ENCODE assay signal across 1 cellular context in genomic region chr1:31877544-31877943, GRCh38.
TF ChIP-seq lines count a peak whose summit lies in the region.

No MANE protein-coding gene starts in this region.

TF ChIP-seq in H1, 55 proteins besides CTCF, POLR2A, EP300 and RAD21 (continued from another document):
- no peak for TF ChIP-seq ATF3 (IDR thresholded peaks at IDR 0.05; ENCODE audit: insufficient read depth, low read depth, low read length)
- no peak for TF ChIP-seq POU5F1 (IDR thresholded peaks at IDR 0.05; ENCODE audit: low read depth, low read length)
- no peak for TF ChIP-seq CHD1 (IDR thresholded peaks at IDR 0.05; ENCODE audit: low read depth, low read length)
- no peak for TF ChIP-seq ZNF274 (IDR thresholded peaks at IDR 0.05; ENCODE audit: borderline replicate concordance, extremely low read depth, low read length)
- TF ChIP-seq RFX5 (IDR thresholded peaks at IDR 0.05; ENCODE audit: borderline replicate concordance, low read depth, low read length): no peak
- no peak for TF ChIP-seq NRF1 (IDR thresholded peaks at IDR 0.05; ENCODE audit: low read depth, low read length)
- no peak for TF ChIP-seq CHD2 (IDR thresholded peaks at IDR 0.05; ENCODE audit: low read length)
- no peak for TF ChIP-seq SAP30 (IDR thresholded peaks at IDR 0.05; ENCODE audit: insufficient read depth, insufficient replicate concordance, low read length)
- no peak for TF ChIP-seq JUN (IDR thresholded peaks at IDR 0.05; ENCODE audit: low read depth, low read length)
- TF ChIP-seq, protein P1, sequence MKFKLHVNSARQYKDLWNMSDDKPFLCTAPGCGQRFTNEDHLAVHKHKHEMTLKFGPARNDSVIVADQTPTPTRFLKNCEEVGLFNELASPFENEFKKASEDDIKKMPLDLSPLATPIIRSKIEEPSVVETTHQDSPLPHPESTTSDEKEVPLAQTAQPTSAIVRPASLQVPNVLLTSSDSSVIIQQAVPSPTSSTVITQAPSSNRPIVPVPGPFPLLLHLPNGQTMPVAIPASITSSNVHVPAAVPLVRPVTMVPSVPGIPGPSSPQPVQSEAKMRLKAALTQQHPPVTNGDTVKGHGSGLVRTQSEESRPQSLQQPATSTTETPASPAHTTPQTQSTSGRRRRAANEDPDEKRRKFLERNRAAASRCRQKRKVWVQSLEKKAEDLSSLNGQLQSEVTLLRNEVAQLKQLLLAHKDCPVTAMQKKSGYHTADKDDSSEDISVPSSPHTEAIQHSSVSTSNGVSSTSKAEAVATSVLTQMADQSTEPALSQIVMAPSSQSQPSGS (IDR thresholded peaks at IDR 0.05; ENCODE audit: low read length): no peak
- TF ChIP-seq EGR1 (IDR thresholded peaks at IDR 0.05; ENCODE audit: borderline replicate concordance, low read depth, low read length): no peak
- no peak for TF ChIP-seq TCF12 (IDR thresholded peaks at IDR 0.05; ENCODE audit: low read depth, low read length)
- no peak for TF ChIP-seq CEBPB (IDR thresholded peaks at IDR 0.05; ENCODE audit: low read depth, low read length)
- TF ChIP-seq PHF8 (conservative IDR thresholded peaks at IDR 0.05; ENCODE audit: low read depth, low read length): no peak
- TF ChIP-seq, protein P2, sequence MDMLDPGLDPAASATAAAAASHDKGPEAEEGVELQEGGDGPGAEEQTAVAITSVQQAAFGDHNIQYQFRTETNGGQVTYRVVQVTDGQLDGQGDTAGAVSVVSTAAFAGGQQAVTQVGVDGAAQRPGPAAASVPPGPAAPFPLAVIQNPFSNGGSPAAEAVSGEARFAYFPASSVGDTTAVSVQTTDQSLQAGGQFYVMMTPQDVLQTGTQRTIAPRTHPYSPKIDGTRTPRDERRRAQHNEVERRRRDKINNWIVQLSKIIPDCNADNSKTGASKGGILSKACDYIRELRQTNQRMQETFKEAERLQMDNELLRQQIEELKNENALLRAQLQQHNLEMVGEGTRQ (IDR thresholded peaks at IDR 0.05; ENCODE audit: low read length): no peak
